9 cellular contexts compared by ENCODE assay signal in the genomic region with DNA sequence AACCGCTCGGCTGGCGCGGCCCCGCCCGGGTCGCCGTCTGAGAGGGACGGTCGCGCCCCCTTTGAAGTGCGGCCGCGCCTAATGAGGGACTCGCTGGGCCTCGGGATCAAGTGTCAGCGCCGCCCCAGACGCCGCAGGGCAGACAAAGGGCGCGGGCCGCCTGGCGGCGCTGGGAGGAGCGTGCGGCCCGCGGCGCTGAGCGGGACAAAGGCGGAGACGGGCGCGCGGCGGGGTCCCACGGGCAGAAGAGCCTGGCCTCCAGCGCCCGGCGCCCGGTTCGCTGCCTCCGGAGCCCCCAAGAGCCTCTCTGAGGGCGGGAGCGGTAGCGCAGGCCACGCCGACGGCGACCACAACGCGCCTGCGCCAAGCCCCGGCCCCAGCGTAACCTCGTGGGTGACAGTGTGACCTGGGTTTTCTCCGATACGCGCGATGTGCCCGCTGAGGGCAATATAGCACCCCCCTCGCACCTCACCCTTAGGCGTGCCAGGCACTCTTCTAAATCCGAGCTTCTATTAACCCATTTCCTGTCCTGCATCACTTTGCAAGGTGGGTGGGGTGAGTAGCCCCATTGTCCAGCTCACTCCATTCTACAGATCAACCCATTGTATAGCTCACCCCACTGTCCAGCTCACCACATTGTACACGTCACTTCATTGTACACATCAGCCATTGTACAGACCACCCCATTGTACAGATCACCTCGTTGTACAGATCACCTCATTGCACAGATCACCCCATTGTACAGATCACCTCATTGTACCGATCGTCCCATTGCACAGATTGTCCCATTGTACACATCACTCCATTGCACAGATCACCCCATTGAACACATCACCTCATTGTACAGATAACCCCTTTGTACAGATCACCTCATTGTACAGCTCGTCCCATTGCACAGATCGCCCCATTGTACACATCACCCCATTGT. TPM values are rescaled to one million over a fixed set of nuclear protein-coding genes. Genes with fewer than 3 reads are reported as not detected.
DNase-seq lines count a peak whose midpoint lies in the region; ATAC-seq and TF ChIP-seq lines count a peak whose summit lies in the region.
"Had no signal": no experiment of that assay in that cellular context is flagged by ENCODE, and none has a peak within 500 bp of the region (broad histone marks: within the 10 kb centered on the region; RNA-seq: fewer than 3 reads in every experiment).

No MANE protein-coding gene starts in this region.

- no peaks in the 10 kb centered on the region for H3K27me3 ChIP-seq in CD4-positive, alpha-beta memory T cell (ENCODE audit: insufficient read depth, low read length)
- H3K27me3 ChIP-seq in HUES64 (ENCODE audit: insufficient read depth, low read length) (peaks cover 31% of the 10 kb centered on the region), left lung (peaks cover 0 to 17% of the 10 kb centered on the region in 2 donors)

- H3K36me3 ChIP-seq in CD4-positive, alpha-beta memory T cell (ENCODE audit: insufficient read depth, low read length): no peaks in the 10 kb centered on the region
- no peaks in the 10 kb centered on the region for H3K36me3 ChIP-seq in HUES64 (ENCODE audit: insufficient read depth, low read length)
- H3K36me3 ChIP-seq in left lung: no peaks in the 10 kb centered on the region

- intact Hi-C loops in CD4-positive, alpha-beta memory T cell (cut with micrococcal nuclease): loop anchor here (2.0 kb wide), 1 partner anchor 33 kb away; a partner anchor contains a TSS
- intact Hi-C loops in left lung (cut with DNase I): no loop called here

- H3K9me3 ChIP-seq in CD4-positive, alpha-beta memory T cell (ENCODE audit: control insufficient read depth in 1 of 2, low read length in 2 of 2): no peaks in the 10 kb centered on the region
- H3K9me3 ChIP-seq in HUES64 (ENCODE audit: insufficient read depth, low read depth, low read length): no peaks in the 10 kb centered on the region
- H3K9me3 ChIP-seq in left lung: no peaks in the 10 kb centered on the region

- peak overlapping the region; percentile 83 to 91 (median 88) for H3K4me3 Mint-ChIP-seq in CD4-positive, alpha-beta memory T cell

- POLR2A ChIA-PET in CD4-positive, alpha-beta memory T cell (lab: Charles Lee; ENCODE audit: partially characterized antibody): interaction anchor here (0.6 to 3.2 kb wide), 9 partner anchors 31 to 1046 kb away, joined by 3 to 24 read pairs (median 3); a partner anchor contains a TSS

- H3K4me1 ChIP-seq in CD4-positive, alpha-beta memory T cell (ENCODE audit: insufficient read depth, low read length): peaks cover 9% of the 10 kb centered on the region
- H3K4me1 ChIP-seq in HUES64 (ENCODE audit: insufficient read depth, low read length) (peaks cover 4% of the 10 kb centered on the region; the same call in 1 of the 2 replicates), left lung (no peaks in the 10 kb centered on the region)

- no peak for TF ChIP-seq CTCF in coronary artery (IDR thresholded peaks at IDR 0.05)
- peak; percentile 57 to 73 for TF ChIP-seq CTCF in left lung (IDR thresholded peaks at IDR 0.05)

- peak overlapping the region; percentile 60 for H3K9ac ChIP-seq in HUES64 (ENCODE audit: low read depth, low read length)

- peaks cover 0 to 4% of the 10 kb centered on the region in 2 donors for H3K36me3 Mint-ChIP-seq in CD4-positive, alpha-beta memory T cell

- H3K4me3 ChIP-seq in CD4-positive, alpha-beta memory T cell (ENCODE audit: low read length in 2 of 2): peak overlapping the region; percentile 26 to 63
- H3K4me3 ChIP-seq in HUES64 (ENCODE audit: low read length) (peak overlapping the region; percentile 61), coronary artery (peak overlapping the region; percentile 81), left lung (peak overlapping the region; percentile 57 to 62)
- H3K4me3 ChIP-seq: SK-N-MC had no signal

- CTCF ChIA-PET in CD4-positive, alpha-beta memory T cell (lab: Charles Lee; ENCODE audit: partially characterized antibody): interaction anchor here (0.7 to 2.7 kb wide), 8 partner anchors 33 to 316 kb away, joined by 3 to 13 read pairs (median 4); a partner anchor contains a TSS

- H3K4me1 Mint-ChIP-seq in CD4-positive, alpha-beta memory T cell: peaks cover 12 to 21% (median 13%) of the 10 kb centered on the region in 4 donors

- 11% methylated on average over 71 of the region's 71 CpGs for whole genome bisulfite sequencing in HUES64

- H3K9me3 Mint-ChIP-seq in CD4-positive, alpha-beta memory T cell: peaks cover 0 to 4% (median 0%) of the 10 kb centered on the region in 8 donors

- no peaks in the 10 kb centered on the region for H3K27me3 Mint-ChIP-seq in CD4-positive, alpha-beta memory T cell

- peak; percentile 59 to 74 (median 70) for DNase-seq in CD4-positive, alpha-beta memory T cell
- DNase-seq in activated CD4-positive, alpha-beta T cell treated with anti-CD3 and anti-CD28 coated beads for 48 hours: peak; percentile 73
- DNase-seq in coronary artery (ENCODE audit: low spot score): no peak
- DNase-seq in left lung: peak; percentile 78 to 91
- DNase-seq in stimulated activated CD4-positive, alpha-beta T cell treated with anti-CD3 and anti-CD28 coated beads, Interleukin-4, amount 100 ng/mL, for 24 hours: peak; percentile 59
- no peak for DNase-seq in mesenteric fat pad (ENCODE audit: low spot score)

- H3K27ac ChIP-seq in CD4-positive, alpha-beta memory T cell (ENCODE audit: low read depth, low read length): peak overlapping the region; percentile 55
- H3K27ac ChIP-seq in HUES64 (ENCODE audit: low read depth, low read length) (no peak overlapping the region; the same call in 1 of the 2 replicates), coronary artery (peak overlapping the region; percentile 46 to 70), left lung (peak overlapping the region; percentile 71 to 74)
- H3K27ac ChIP-seq: SK-N-MC had no signal

- peak overlapping the region; percentile 42 to 98 (median 89) for H3K27ac Mint-ChIP-seq in CD4-positive, alpha-beta memory T cell

- ATAC-seq in GM19468 (IDR thresholded peaks at IDR 0.05; ENCODE audit: extremely low read depth, unreplicated experiment) (peak; percentile 78), left lung (peak; percentile 96)

RNA-seq across cellular contexts. Expression of a gene that starts 33.7 kb away (rescaled TPM):
- 10 to 100 TPM; 33.2 to 34.5 TPM for total RNA-seq in CD4-positive, alpha-beta memory T cell
- polyA plus RNA-seq in CD4-positive, alpha-beta memory T cell: 10 to 100 TPM; 25.6 to 29.2 TPM
- polyA plus RNA-seq in HUES64 (2013, experiment 1 of 2): 24.6 TPM
- 19.9 TPM for polyA plus RNA-seq in HUES64 (2013, experiment 2 of 2)
- total RNA-seq in left lung (10 to 100 TPM; 18.6 to 22.7 TPM), mesenteric fat pad (24.1 TPM)

Comparison
In these comparisons a context has a peak if more than half of its experiments do, and no peak if none do; other contexts are left out.
1. DNase-seq: peak in CD4-positive, alpha-beta memory T cell (5 of 5), activated CD4-positive, alpha-beta T cell treated with anti-CD3 and anti-CD28 coated beads for 48 hours (single experiment), left lung (2 of 2) and stimulated activated CD4-positive, alpha-beta T cell treated with anti-CD3 and anti-CD28 coated beads, Interleukin-4, amount 100 ng/mL, for 24 hours (single experiment); none in coronary artery (single experiment) and mesenteric fat pad (single experiment).
2. Peak in every context shown above with its lines, with median percentiles within 50 percentile points of each other: H3K4me3 ChIP-seq.